Comparison of ENCODE assay signal across 15 cellular contexts in the genomic region with DNA sequence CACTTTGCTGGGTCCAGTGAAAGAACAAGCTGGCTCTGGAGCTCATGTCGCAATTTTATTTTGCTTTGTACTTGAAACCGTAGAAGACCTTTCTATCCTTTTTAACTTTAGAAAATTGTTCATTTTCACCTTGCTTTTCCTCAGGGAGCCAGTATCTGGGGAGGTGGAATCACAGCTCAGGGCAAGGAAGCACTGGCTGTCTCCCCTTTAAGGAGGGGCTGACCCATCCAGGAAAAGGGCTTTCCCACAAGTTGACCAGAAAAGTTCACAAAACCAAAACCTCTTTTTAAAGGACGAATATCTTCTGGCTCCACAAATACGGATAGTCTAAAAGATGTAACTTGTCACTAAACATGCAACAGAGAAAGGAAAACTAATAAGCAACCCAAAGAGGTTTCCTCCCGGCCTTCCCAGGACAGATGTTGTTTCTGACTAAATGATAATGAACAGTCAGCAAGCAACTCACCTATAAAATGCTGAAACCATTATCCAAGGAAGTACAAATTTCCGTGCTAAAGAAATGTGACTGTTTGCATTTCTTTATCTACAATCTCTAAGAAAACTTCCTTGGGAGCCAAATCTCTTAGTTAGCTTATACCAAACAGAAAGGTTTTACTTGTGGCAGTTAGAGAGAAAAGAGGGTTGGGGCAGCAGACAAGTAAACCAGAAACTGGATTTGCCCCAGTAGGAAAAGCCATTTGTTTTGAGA.
"Had no signal": no experiment of that assay in that cellular context is flagged by ENCODE, and none has a peak within 500 bp of the region (broad histone marks: within the 10 kb centered on the region; RNA-seq: fewer than 3 reads in every experiment).

No MANE protein-coding gene starts in this region.

- H3K27ac ChIP-seq: epithelial cell of prostate had no signal

- H3K9me3 ChIP-seq: breast epithelium had no signal

- H3K27me3 Mint-ChIP-seq: stimulated activated memory B cell treated with anti-CD40 and anti-IgM and Interleukin-4, amounts not matched to agents 10 μg/mL and 1 μg/mL and 100 μg/mL, for 72 hours had no signal

- H3K4me3 Mint-ChIP-seq: dendritic cell treated with granulocyte-macrophage colony-stimulating factor and Interleukin-4, amounts not matched to agents 40 ng/mL and 50 ng/mL, for 4 days; immature natural killer cell; neural crest cell; stimulated activated memory B cell treated with anti-CD40 and anti-IgM and Interleukin-4, amounts not matched to agents 10 μg/mL and 1 μg/mL and 100 μg/mL, for 72 hours; T-helper 1 cell treated with Interleukin-12 subunit alpha and Interleukin-12 subunit beta and Interleukin-4 antibody, amounts not matched to agents 30 μg/mL and 1 μg/mL, for 36 hours had no signal

- H3K4me1 ChIP-seq: breast epithelium had no signal

- H3K36me3 Mint-ChIP-seq: immature natural killer cell; stimulated activated memory B cell treated with anti-CD40 and anti-IgM and Interleukin-4, amounts not matched to agents 10 μg/mL and 1 μg/mL and 100 μg/mL, for 72 hours had no signal

- H3K4me1 Mint-ChIP-seq: immature natural killer cell; stimulated activated memory B cell treated with anti-CD40 and anti-IgM and Interleukin-4, amounts not matched to agents 10 μg/mL and 1 μg/mL and 100 μg/mL, for 72 hours had no signal

- H3K36me3 ChIP-seq: breast epithelium had no signal

- H3K4me3 ChIP-seq: breast epithelium had no signal

- H3K9me3 Mint-ChIP-seq: dendritic cell treated with granulocyte-macrophage colony-stimulating factor and Interleukin-4, amounts not matched to agents 40 ng/mL and 50 ng/mL, for 4 days; neural crest cell; stimulated activated memory B cell treated with anti-CD40 and anti-IgM and Interleukin-4, amounts not matched to agents 10 μg/mL and 1 μg/mL and 100 μg/mL, for 72 hours; T-helper 1 cell treated with Interleukin-12 subunit alpha and Interleukin-12 subunit beta and Interleukin-4 antibody, amounts not matched to agents 30 μg/mL and 1 μg/mL, for 36 hours had no signal

- DNase-seq: activated CD4-positive, alpha-beta T cell treated with anti-CD3 and anti-CD28 coated beads, Interleukin-2, amount 50 U/mL, for 1 hour; activated CD4-positive, CD25-positive, alpha-beta regulatory T cell; activated naive CD4-positive, alpha-beta T cell treated with Interleukin-2 at 50 U/mL for 16 hours; activated T-cell treated with anti-CD3 and anti-CD28 coated beads for 4 hours; aorta; cerebellar nuclear complex; effector memory CD4-positive, alpha-beta T cell; immature natural killer cell; stimulated activated CD4-positive, alpha-beta T cell treated with anti-CD3 and anti-CD28 coated beads, Interleukin-2, amount 100 ng/mL, for 48 hours had no signal

- H3K27ac Mint-ChIP-seq: dendritic cell treated with granulocyte-macrophage colony-stimulating factor and Interleukin-4, amounts not matched to agents 40 ng/mL and 50 ng/mL, for 4 days; immature natural killer cell; stimulated activated memory B cell treated with anti-CD40 and anti-IgM and Interleukin-4, amounts not matched to agents 10 μg/mL and 1 μg/mL and 100 μg/mL, for 72 hours; T-helper 1 cell treated with Interleukin-12 subunit alpha and Interleukin-12 subunit beta and Interleukin-4 antibody, amounts not matched to agents 30 μg/mL and 1 μg/mL, for 36 hours had no signal

- H3K27me3 ChIP-seq: breast epithelium had no signal
